Comparison of ENCODE assay signal across 31 cellular contexts in genomic region chr6:98212468-98212867, GRCh38.
"Had no signal": no experiment of that assay in that cellular context is flagged by ENCODE, and none has a peak within 500 bp of the region (broad histone marks: within the 10 kb centered on the region; RNA-seq: fewer than 3 reads in every experiment).

No MANE protein-coding gene starts in this region.

- H3K4me1 Mint-ChIP-seq: naive B cell; naive thymus-derived CD8-positive, alpha-beta T cell; nephron progenitor cell; stimulated activated memory B cell treated with anti-CD40 and anti-IgM and Interleukin-4, amounts not matched to agents 10 μg/mL and 1 μg/mL and 100 μg/mL, for 72 hours had no signal

- H3K4me3 Mint-ChIP-seq: naive B cell; naive thymus-derived CD8-positive, alpha-beta T cell; natural killer cell treated with Interleukin-12 subunit alpha and Interleukin-12 subunit beta and Interleukin-15 and Interleukin-18, amount 100 ng/mL, for 72 hours; nephron progenitor cell; neural crest cell; stimulated activated memory B cell treated with anti-CD40 and anti-IgM and Interleukin-4, amounts not matched to agents 10 μg/mL and 1 μg/mL and 100 μg/mL, for 72 hours; stimulated activated naive CD8-positive, alpha-beta T cell treated with anti-CD3 and anti-CD28 coated beads, Interleukin-15, Interleukin-2, amounts not matched to agents 100 ng/mL and 50 ng/mL, for 24 hours had no signal

- H3K4me2 ChIP-seq: smooth muscle cell had no signal

- H3K4me3 ChIP-seq: pancreas, psoas muscle, skin epidermis, smooth muscle cell, spleen, stomach, thoracic aorta, thyroid gland, tibial nerve, upper lobe of left lung, vagina had no signal

- H3K27ac ChIP-seq: neutrophil, pancreas, psoas muscle, skin epidermis, spleen, stomach, thoracic aorta, thyroid gland, tibial nerve, upper lobe of left lung, vagina had no signal

- FAIRE-seq: pancreas, urothelium cell line had no signal

- H3K36me3 ChIP-seq: neutrophil, pancreas, spleen, stomach, thoracic aorta, thyroid gland, tibial nerve, upper lobe of left lung, vagina had no signal

- H3K27ac Mint-ChIP-seq: naive B cell; naive thymus-derived CD8-positive, alpha-beta T cell; natural killer cell treated with Interleukin-12 subunit alpha and Interleukin-12 subunit beta and Interleukin-15 and Interleukin-18, amount 100 ng/mL, for 72 hours; nephron progenitor cell; progenitor cell of endocrine pancreas; stimulated activated memory B cell treated with anti-CD40 and anti-IgM and Interleukin-4, amounts not matched to agents 10 μg/mL and 1 μg/mL and 100 μg/mL, for 72 hours; stimulated activated naive CD8-positive, alpha-beta T cell treated with anti-CD3 and anti-CD28 coated beads, Interleukin-15, Interleukin-2, amounts not matched to agents 100 ng/mL and 50 ng/mL, for 24 hours had no signal

- H3K4me1 ChIP-seq: pancreas, psoas muscle, spleen, stomach, tibial nerve, upper lobe of left lung, vagina had no signal

- H3K27me3 Mint-ChIP-seq: naive B cell; naive thymus-derived CD8-positive, alpha-beta T cell; natural killer cell treated with Interleukin-12 subunit alpha and Interleukin-12 subunit beta and Interleukin-15 and Interleukin-18, amount 100 ng/mL, for 72 hours; progenitor cell of endocrine pancreas; stimulated activated memory B cell treated with anti-CD40 and anti-IgM and Interleukin-4, amounts not matched to agents 10 μg/mL and 1 μg/mL and 100 μg/mL, for 72 hours; stimulated activated naive CD8-positive, alpha-beta T cell treated with anti-CD3 and anti-CD28 coated beads, Interleukin-15, Interleukin-2, amounts not matched to agents 100 ng/mL and 50 ng/mL, for 24 hours had no signal

- H3K36me3 Mint-ChIP-seq: naive B cell; naive thymus-derived CD8-positive, alpha-beta T cell; natural killer cell treated with Interleukin-12 subunit alpha and Interleukin-12 subunit beta and Interleukin-15 and Interleukin-18, amount 100 ng/mL, for 72 hours; stimulated activated memory B cell treated with anti-CD40 and anti-IgM and Interleukin-4, amounts not matched to agents 10 μg/mL and 1 μg/mL and 100 μg/mL, for 72 hours had no signal

- H3K27me3 ChIP-seq: neutrophil, pancreas, spleen, stomach, thyroid gland, tibial nerve, upper lobe of left lung, vagina had no signal

- DNase-seq: naive B cell; naive thymus-derived CD8-positive, alpha-beta T cell; nephron progenitor cell; nucleus accumbens; pancreas; psoas muscle; right cardiac atrium; spleen; stimulated activated CD4-positive, alpha-beta T cell treated with anti-CD3 and anti-CD28 coated beads, Interleukin-12 subunit alpha, Interleukin-12 subunit beta, amount 100 ng/mL, for 4 hours; stimulated activated CD4-positive, alpha-beta T cell treated with anti-CD3 and anti-CD28 coated beads, Interleukin-1b, Interleukin-23, amount 100 ng/mL, for 48 hours; stimulated activated CD4-positive, alpha-beta T cell treated with anti-CD3 and anti-CD28 coated beads, Interleukin-4, amount 100 ng/mL, for 1 hour; stimulated activated CD4-positive, alpha-beta T cell treated with anti-CD3 and anti-CD28 coated beads, Interleukin-4, amount 100 ng/mL, for 4 hours; stimulated activated CD8-positive, alpha-beta memory T cell treated with anti-CD3 and anti-CD28 coated beads, Interleukin-4, amount 100 ng/mL, for 48 hours; stimulated activated naive CD4-positive, alpha-beta T cell; stomach; thyroid gland; trophoblast cell; upper lobe of left lung had no signal

- H3K9me3 ChIP-seq: neutrophil, pancreas, psoas muscle, stomach, thoracic aorta, thyroid gland, tibial nerve, upper lobe of left lung, vagina had no signal

- ATAC-seq: naive thymus-derived CD8-positive, alpha-beta T cell; natural killer cell treated with Interleukin-12 subunit alpha and Interleukin-12 subunit beta and Interleukin-15 and Interleukin-18, amount 100 ng/mL, for 72 hours; pancreas; psoas muscle; right cardiac atrium; sciatic nerve; stimulated activated memory B cell treated with anti-CD40 and anti-IgM and Interleukin-4, amounts not matched to agents 10 μg/mL and 1 μg/mL and 100 μg/mL, for 72 hours had no signal
